In the genomic region with DNA sequence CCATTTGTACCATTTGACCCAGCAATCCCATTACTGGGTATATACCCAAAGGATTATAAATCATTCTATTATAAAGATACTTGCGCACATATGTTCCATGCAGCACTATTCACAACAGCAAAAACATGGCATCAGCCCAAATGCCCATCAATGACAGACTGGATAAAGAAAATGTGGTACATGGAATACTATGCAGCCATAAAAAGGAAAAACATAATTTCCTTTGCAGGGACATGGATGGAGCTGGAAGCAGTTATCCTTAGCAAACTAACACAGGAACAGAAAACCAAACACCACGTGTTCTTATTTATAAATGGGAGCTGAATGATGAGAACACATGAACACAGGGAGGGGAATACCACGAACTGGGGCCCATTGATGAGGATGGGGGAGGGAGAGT, we compare ENCODE assay signal across 2 cellular contexts.
DNase-seq lines count a peak whose midpoint lies in the region; ATAC-seq, FAIRE-seq and TF ChIP-seq lines count a peak whose summit lies in the region.
"Not testable (repeated sequence)": the region's sequence is repeated elsewhere in the genome, so short reads cannot be mapped to it uniquely, and the experiment has no call there.

No MANE protein-coding gene starts in this region.

- ATAC-seq in K562 = not testable (repeated sequence)

- DNase-seq in K562 (ENCODE audit: extremely low read depth in 1 of 4, low spot score in 3 of 4) = not testable (repeated sequence)

- not testable (repeated sequence) for H3K27me3 ChIP-seq in K562 (ENCODE audit: control insufficient read depth in 2 of 2, insufficient read depth in 2 of 2, low read length in 2 of 2)

- H3K4me2 ChIP-seq in K562 (ENCODE audit: insufficient read depth, low read length) = not testable (repeated sequence)

- H3K36me3 ChIP-seq in HEK293 (ENCODE audit: control insufficient read depth in 2 of 2, insufficient read depth in 1 of 2, low read length in 2 of 2); K562 (ENCODE audit: control insufficient read depth, insufficient read depth, low read length): not testable (repeated sequence)

- 61% methylated on average over 3 of the region's 3 CpGs for WGBS in K562 (ENCODE audit: insufficient coverage, low coverage, missing lambda C conversion rate)

- in situ Hi-C loops in K562 (cut with MboI) = not testable (repeated sequence)

- H3K9me1 ChIP-seq in K562 (ENCODE audit: control insufficient read depth, insufficient read depth, low read length) = not testable (repeated sequence)

- not testable (repeated sequence) for TF ChIP-seq EP300 in K562 (IDR thresholded peaks at IDR 0.05; ENCODE audit: low read length)

- H3K27ac ChIP-seq in HEK293 (ENCODE audit: extremely low read depth, low read depth, low read length); K562 (ENCODE audit: extremely low read depth, low read depth, low read length): not testable (repeated sequence)

- not testable (repeated sequence) for H3K79me2 ChIP-seq in K562 (ENCODE audit: control insufficient read depth, insufficient read depth, low read length)

- POLR2A ChIA-PET in HEK293 (lab: Yijun Ruan, JAX); K562 (lab: Yijun Ruan, JAX): not testable (repeated sequence)

- not testable (repeated sequence) for H3K9ac ChIP-seq in K562 (ENCODE audit: insufficient read depth in 1 of 2, low read depth in 2 of 2, low read length in 2 of 2)

- not testable (repeated sequence) for TF ChIP-seq CTCF in HEK293 (tag by site-specific recombination; IDR thresholded peaks at IDR 0.05); K562 (IDR thresholded peaks at IDR 0.05 in 2 of 3, conservative IDR thresholded peaks at IDR 0.05 in 1 of 3; ENCODE audit: insufficient read depth in 2 of 3, low read depth in 1 of 3, low read length in 3 of 3)

- not testable (repeated sequence) for TF ChIP-seq RAD21 in K562 (CRISPR knock-in tag; conservative IDR thresholded peaks at IDR 0.05 in 1 of 2, IDR thresholded peaks at IDR 0.05 in 1 of 2)

- H3K9me3 ChIP-seq in HEK293 (ENCODE audit: control insufficient read depth, insufficient read depth, low read depth, low read length); K562 (replicated peaks; ENCODE audit: control insufficient read depth, insufficient read depth, low read depth, low read length): not testable (repeated sequence)

- not testable (repeated sequence) for H3K4me1 ChIP-seq in HEK293 (ENCODE audit: control insufficient read depth, insufficient read depth, low read length); K562 (replicated peaks in 1 of 2; ENCODE audit: control insufficient read depth in 2 of 2, insufficient read depth in 2 of 2, low read length in 2 of 2)

- FAIRE-seq in K562 (lab: Jason Lieb, UNC) = not testable (repeated sequence)

- BruUV-seq in K562 (replicated peaks; lab: Mats Ljungman, UMichigan) = not testable (repeated sequence)

- not testable (repeated sequence) for H4K20me1 ChIP-seq in K562 (replicated peaks; ENCODE audit: control insufficient read depth, insufficient read depth, low read length)

- H3K4me3 ChIP-seq in HEK293 (ENCODE audit: low read depth, low read length); K562: not testable (repeated sequence)

- H2AFZ ChIP-seq in K562 (ENCODE audit: low read depth, low read length) = not testable (repeated sequence)

- not testable (repeated sequence) for TF ChIP-seq POLR2A in K562 (conservative IDR thresholded peaks at IDR 0.05)

- CTCF ChIA-PET in HEK293 (lab: Yijun Ruan, JAX); K562 (lab: Yijun Ruan, JAX; ENCODE audit: low intra/inter-chr PET ratio): not testable (repeated sequence)

- intact Hi-C loops in K562 (cut with micrococcal nuclease) = not testable (repeated sequence)

TF ChIP-seq in HEK293, 187 proteins besides CTCF, POLR2A, EP300 and RAD21:
- TF ChIP-seq ZNF146 (tag by site-specific recombination; IDR thresholded peaks at IDR 0.05) = peak; percentile 46; the same call in 1 of the 2 replicates

TF ChIP-seq in K562, 482 proteins besides CTCF, POLR2A, EP300 and RAD21:
- TF ChIP-seq KDM1A (IDR thresholded peaks at IDR 0.05) = peak; percentile 8 to 35; a peak in 1 of 4 replicates
- TF ChIP-seq CHAMP1 (IDR thresholded peaks at IDR 0.05) = peak; percentile 46; the same call in 1 of the 2 replicates
- peak; percentile 93 for TF ChIP-seq ZNF146 (CRISPR knock-in tag; IDR thresholded peaks at IDR 0.05; ENCODE audit: unreplicated experiment)
- TF ChIP-seq BCOR (IDR thresholded peaks at IDR 0.05) = 0 out of 2 replicates have a peak, but pooled peaks have one; percentile 17
- peak; percentile 60 for TF ChIP-seq RBM25 (IDR thresholded peaks at IDR 0.05; ENCODE audit: low read depth, low read length, severe bottlenecking)
